Comparison of ENCODE assay signal across 35 cellular contexts in the genomic region with DNA sequence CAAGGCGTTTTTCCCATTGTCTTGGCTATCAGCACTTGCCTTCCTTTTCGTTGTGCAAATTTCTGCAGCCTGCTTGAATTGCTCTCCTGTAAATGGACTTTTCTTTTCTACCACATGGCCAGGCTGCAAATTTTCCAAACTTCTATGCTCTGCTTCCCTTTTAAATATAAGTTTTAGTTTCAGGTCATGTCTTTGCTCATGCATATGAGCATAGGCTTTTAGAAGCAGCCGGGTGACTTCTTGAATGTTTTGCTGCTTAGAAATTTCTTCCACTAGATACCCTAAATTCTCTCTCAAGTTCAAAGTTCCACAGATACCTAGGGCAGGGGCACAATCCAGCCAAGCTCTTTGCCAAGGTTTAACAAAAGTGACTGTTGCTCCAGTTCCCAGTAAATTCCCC.
"Had no signal": no experiment of that assay in that cellular context is flagged by ENCODE, and none has a peak within 500 bp of the region (broad histone marks: within the 10 kb centered on the region; RNA-seq: fewer than 3 reads in every experiment).

No MANE protein-coding gene starts in this region.

- H3K4me3 ChIP-seq: MG63 had no signal

- DNase-seq: Karpas-422, Kasumi-1, MG63, MM.1S, MV-4-11, NCI-H1048, NCI-H1092, NCI-H1092 treated with DMSO at 0.1 percent for 48 hours, NCI-H1105, NCI-H1105 treated with DMSO at 0.1 percent for 48 hours, NCI-H1417, NCI-H1417 treated with DMSO at 0.1 percent for 48 hours, NCI-H1436, NCI-H1436 treated with DMSO at 0.1 percent for 48 hours, NCI-H146, NCI-H1694, NCI-H1694 treated with DMSO at 0.1 percent for 48 hours, NCI-H187, NCI-H187 treated with DMSO at 0.1 percent for 48 hours, NCI-H1930, NCI-H2029, NCI-H2029 treated with DMSO at 0.1 percent for 48 hours, NCI-H2081, NCI-H2081 treated with DMSO at 0.1 percent for 48 hours, NCI-H2107, NCI-H2171 treated with DMSO at 0.1 percent for 48 hours, NCI-H2227 treated with DMSO at 0.1 percent for 48 hours, NCI-H226, NCI-H345, NCI-H446, NCI-H446 treated with DMSO at 0.1 percent for 48 hours, NCI-H510A, NCI-H510A treated with DMSO at 0.1 percent for 48 hours, NCI-H524, NCI-H524 treated with DMSO at 0.1 percent for 48 hours had no signal

- H3K27me3 ChIP-seq: MG63 had no signal

- H3K9me3 ChIP-seq: MG63 had no signal

- H3K36me3 ChIP-seq: MG63 had no signal
